In the genomic region with DNA sequence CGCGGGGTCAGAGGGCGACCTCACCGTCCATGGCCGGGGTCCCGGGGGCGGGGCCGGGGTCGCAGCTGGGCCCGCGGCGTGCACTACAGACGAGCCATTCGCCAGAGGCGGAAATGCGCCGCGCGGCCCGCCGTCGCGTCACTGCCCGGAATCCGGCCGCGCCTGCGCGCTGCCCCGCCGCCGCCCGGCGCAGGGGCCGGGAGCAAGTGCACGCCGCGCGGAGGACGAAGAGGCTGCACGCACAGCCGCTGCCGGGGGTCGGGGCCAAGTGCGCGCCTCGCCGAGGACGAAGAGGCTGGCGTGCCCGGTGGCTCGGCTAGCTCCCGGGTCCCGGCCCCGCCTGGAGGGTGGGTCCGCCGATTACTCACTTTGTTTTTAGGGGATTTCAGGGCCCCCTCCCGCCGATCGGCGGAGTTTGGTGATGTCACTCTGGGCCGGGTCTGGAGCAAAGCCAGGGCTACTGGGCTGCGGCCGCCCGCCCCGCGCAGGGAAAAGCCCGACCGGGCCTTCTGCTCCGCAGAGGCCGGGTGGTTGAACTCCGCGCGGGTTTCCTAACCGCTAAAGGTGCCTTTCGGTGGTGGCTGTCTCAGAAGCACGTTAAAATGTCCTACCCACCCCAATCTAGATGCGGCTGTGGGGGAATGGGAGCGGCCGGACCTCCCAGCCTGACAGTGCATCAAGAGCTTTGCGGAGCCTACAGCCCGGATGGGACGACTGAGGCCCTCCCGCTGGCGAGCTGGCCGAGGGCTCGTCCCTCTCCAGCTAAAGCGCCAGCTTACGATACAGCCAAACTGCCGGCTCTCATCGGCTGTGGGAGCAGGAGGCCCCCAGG, we compare ENCODE assay signal across 1 cellular context.
TF ChIP-seq lines count a peak whose summit lies in the region.

A gene (minus strand): TSS at position 115 of the 832 bp plus-strand sequence. CDS start 84 bp downstream, at position 31.

TF ChIP-seq in K562, 482 proteins besides CTCF, POLR2A, EP300 and RAD21 (continued from another document and continues in another):
- no peak for TF ChIP-seq MAFG (tag; conservative IDR thresholded peaks at IDR 0.05)
- TF ChIP-seq FUS (optimal IDR thresholded peaks at IDR 0.05; ENCODE audit: low read depth, low read length), result peak; percentile 72
- TF ChIP-seq, protein P1, sequence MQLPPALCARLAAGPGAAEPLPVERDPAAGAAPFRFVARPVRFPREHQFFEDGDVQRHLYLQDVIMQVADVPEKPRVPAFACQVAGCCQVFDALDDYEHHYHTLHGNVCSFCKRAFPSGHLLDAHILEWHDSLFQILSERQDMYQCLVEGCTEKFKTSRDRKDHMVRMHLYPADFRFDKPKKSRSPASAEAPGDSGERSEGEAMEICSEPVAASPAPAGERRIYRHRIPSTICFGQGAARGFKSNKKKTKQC (CRISPR knock-in tag; IDR thresholded peaks at IDR 0.05), result no peak; the same call in 1 of the 2 replicates
- TF ChIP-seq PHF20 (IDR thresholded peaks at IDR 0.05; ENCODE audit: partially characterized antibody), result peak; percentile 47
- TF ChIP-seq, protein P2, sequence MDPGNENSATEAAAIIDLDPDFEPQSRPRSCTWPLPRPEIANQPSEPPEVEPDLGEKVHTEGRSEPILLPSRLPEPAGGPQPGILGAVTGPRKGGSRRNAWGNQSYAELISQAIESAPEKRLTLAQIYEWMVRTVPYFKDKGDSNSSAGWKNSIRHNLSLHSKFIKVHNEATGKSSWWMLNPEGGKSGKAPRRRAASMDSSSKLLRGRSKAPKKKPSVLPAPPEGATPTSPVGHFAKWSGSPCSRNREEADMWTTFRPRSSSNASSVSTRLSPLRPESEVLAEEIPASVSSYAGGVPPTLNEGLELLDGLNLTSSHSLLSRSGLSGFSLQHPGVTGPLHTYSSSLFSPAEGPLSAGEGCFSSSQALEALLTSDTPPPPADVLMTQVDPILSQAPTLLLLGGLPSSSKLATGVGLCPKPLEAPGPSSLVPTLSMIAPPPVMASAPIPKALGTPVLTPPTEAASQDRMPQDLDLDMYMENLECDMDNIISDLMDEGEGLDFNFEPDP (CRISPR knock-in tag; IDR thresholded peaks at IDR 0.05), result no peak
- peak; percentile 68 for TF ChIP-seq POLR2AphosphoS5 (IDR thresholded peaks at IDR 0.05; ENCODE audit: control insufficient read depth, insufficient read depth, low read depth, low read length)
- TF ChIP-seq EWSR1 (IDR thresholded peaks at IDR 0.05; ENCODE audit: borderline replicate concordance, low read depth, partially characterized antibody), result no peak
- TF ChIP-seq, protein P3, sequence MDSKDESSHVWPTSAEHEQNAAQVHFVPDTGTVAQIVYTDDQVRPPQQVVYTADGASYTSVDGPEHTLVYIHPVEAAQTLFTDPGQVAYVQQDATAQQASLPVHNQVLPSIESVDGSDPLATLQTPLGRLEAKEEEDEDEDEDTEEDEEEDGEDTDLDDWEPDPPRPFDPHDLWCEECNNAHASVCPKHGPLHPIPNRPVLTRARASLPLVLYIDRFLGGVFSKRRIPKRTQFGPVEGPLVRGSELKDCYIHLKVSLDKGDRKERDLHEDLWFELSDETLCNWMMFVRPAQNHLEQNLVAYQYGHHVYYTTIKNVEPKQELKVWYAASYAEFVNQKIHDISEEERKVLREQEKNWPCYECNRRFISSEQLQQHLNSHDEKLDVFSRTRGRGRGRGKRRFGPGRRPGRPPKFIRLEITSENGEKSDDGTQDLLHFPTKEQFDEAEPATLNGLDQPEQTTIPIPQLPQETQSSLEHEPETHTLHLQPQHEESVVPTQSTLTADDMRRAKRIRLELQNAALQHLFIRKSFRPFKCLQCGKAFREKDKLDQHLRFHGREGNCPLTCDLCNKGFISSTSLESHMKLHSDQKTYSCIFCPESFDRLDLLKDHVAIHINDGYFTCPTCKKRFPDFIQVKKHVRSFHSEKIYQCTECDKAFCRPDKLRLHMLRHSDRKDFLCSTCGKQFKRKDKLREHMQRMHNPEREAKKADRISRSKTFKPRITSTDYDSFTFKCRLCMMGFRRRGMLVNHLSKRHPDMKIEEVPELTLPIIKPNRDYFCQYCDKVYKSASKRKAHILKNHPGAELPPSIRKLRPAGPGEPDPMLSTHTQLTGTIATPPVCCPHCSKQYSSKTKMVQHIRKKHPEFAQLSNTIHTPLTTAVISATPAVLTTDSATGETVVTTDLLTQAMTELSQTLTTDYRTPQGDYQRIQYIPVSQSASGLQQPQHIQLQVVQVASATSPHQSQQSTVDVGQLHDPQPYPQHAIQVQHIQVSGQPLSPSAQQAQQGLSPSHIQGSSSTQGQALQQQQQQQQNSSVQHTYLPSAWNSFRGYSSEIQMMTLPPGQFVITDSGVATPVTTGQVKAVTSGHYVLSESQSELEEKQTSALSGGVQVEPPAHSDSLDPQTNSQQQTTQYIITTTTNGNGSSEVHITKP (IDR thresholded peaks at IDR 0.05; ENCODE audit: partially characterized antibody), result peak; percentile 92
- no peak for TF ChIP-seq ZNF830 (CRISPR knock-in tag; IDR thresholded peaks at IDR 0.05)
- no peak for TF ChIP-seq SRSF9 (IDR thresholded peaks at IDR 0.05; ENCODE audit: borderline replicate concordance, low read depth, low read length)
- TF ChIP-seq NEUROD1 (IDR thresholded peaks at IDR 0.05; ENCODE audit: borderline replicate concordance, low read depth, low read length, partially characterized antibody), result peak; percentile 77
- TF ChIP-seq HNRNPLL (IDR thresholded peaks at IDR 0.05; ENCODE audit: low read depth, low read length, poor library complexity, severe bottlenecking), result peak; percentile 67
- TF ChIP-seq ELF1 (tag; IDR thresholded peaks at IDR 0.05), result peak; percentile 91
- TF ChIP-seq ETV5 (CRISPR knock-in tag; IDR thresholded peaks at IDR 0.05; ENCODE audit: low read depth), result no peak
- TF ChIP-seq IRF2 (CRISPR knock-in tag; IDR thresholded peaks at IDR 0.05), result no peak
- TF ChIP-seq NELFE (IDR thresholded peaks at IDR 0.05; ENCODE audit: insufficient read depth, insufficient read length), result no peak
- TF ChIP-seq ZNF780A (CRISPR knock-in tag; IDR thresholded peaks at IDR 0.05), result no peak
- TF ChIP-seq, protein P4, sequence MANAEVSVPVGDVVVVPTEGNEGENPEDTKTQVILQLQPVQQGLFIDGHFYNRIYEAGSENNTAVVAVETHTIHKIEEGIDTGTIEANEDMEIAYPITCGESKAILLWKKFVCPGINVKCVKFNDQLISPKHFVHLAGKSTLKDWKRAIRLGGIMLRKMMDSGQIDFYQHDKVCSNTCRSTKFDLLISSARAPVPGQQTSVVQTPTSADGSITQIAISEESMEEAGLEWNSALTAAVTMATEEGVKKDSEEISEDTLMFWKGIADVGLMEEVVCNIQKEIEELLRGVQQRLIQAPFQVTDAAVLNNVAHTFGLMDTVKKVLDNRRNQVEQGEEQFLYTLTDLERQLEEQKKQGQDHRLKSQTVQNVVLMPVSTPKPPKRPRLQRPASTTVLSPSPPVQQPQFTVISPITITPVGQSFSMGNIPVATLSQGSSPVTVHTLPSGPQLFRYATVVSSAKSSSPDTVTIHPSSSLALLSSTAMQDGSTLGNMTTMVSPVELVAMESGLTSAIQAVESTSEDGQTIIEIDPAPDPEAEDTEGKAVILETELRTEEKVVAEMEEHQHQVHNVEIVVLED (CRISPR knock-in tag; IDR thresholded peaks at IDR 0.05), result peak; percentile 57; the same call in 1 of the 2 replicates
- TF ChIP-seq PURB (CRISPR knock-in tag; IDR thresholded peaks at IDR 0.05; ENCODE audit: low read depth), result no peak
- TF ChIP-seq NONO (IDR thresholded peaks at IDR 0.05; ENCODE audit: low read depth in 2 of 2, low read length in 1 of 2), result peak in 1 of 2 experiments; percentile 80; a peak in 2 of 4 replicates
- peak; percentile 57; the same call in 1 of the 2 replicates for TF ChIP-seq L3MBTL2 (IDR thresholded peaks at IDR 0.05)
- no peak for TF ChIP-seq ZNF347 (CRISPR knock-in tag; IDR thresholded peaks at IDR 0.05; ENCODE audit: low read depth)
- TF ChIP-seq, protein P5, sequence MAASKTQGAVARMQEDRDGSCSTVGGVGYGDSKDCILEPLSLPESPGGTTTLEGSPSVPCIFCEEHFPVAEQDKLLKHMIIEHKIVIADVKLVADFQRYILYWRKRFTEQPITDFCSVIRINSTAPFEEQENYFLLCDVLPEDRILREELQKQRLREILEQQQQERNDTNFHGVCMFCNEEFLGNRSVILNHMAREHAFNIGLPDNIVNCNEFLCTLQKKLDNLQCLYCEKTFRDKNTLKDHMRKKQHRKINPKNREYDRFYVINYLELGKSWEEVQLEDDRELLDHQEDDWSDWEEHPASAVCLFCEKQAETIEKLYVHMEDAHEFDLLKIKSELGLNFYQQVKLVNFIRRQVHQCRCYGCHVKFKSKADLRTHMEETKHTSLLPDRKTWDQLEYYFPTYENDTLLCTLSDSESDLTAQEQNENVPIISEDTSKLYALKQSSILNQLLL (CRISPR knock-in tag; IDR thresholded peaks at IDR 0.05; ENCODE audit: borderline replicate concordance), result no peak
- TF ChIP-seq, protein P6, sequence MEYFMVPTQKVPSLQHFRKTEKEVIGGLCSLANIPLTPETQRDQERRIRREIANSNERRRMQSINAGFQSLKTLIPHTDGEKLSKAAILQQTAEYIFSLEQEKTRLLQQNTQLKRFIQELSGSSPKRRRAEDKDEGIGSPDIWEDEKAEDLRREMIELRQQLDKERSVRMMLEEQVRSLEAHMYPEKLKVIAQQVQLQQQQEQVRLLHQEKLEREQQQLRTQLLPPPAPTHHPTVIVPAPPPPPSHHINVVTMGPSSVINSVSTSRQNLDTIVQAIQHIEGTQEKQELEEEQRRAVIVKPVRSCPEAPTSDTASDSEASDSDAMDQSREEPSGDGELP (CRISPR knock-in tag; IDR thresholded peaks at IDR 0.05; ENCODE audit: borderline replicate concordance), result peak; percentile 65; the same call in 1 of the 2 replicates
- TF ChIP-seq ZKSCAN1 (IDR thresholded peaks at IDR 0.05; ENCODE audit: low read depth, low read length), result peak; percentile 64; the same call in 1 of the 2 replicates
- TF ChIP-seq, protein P7, sequence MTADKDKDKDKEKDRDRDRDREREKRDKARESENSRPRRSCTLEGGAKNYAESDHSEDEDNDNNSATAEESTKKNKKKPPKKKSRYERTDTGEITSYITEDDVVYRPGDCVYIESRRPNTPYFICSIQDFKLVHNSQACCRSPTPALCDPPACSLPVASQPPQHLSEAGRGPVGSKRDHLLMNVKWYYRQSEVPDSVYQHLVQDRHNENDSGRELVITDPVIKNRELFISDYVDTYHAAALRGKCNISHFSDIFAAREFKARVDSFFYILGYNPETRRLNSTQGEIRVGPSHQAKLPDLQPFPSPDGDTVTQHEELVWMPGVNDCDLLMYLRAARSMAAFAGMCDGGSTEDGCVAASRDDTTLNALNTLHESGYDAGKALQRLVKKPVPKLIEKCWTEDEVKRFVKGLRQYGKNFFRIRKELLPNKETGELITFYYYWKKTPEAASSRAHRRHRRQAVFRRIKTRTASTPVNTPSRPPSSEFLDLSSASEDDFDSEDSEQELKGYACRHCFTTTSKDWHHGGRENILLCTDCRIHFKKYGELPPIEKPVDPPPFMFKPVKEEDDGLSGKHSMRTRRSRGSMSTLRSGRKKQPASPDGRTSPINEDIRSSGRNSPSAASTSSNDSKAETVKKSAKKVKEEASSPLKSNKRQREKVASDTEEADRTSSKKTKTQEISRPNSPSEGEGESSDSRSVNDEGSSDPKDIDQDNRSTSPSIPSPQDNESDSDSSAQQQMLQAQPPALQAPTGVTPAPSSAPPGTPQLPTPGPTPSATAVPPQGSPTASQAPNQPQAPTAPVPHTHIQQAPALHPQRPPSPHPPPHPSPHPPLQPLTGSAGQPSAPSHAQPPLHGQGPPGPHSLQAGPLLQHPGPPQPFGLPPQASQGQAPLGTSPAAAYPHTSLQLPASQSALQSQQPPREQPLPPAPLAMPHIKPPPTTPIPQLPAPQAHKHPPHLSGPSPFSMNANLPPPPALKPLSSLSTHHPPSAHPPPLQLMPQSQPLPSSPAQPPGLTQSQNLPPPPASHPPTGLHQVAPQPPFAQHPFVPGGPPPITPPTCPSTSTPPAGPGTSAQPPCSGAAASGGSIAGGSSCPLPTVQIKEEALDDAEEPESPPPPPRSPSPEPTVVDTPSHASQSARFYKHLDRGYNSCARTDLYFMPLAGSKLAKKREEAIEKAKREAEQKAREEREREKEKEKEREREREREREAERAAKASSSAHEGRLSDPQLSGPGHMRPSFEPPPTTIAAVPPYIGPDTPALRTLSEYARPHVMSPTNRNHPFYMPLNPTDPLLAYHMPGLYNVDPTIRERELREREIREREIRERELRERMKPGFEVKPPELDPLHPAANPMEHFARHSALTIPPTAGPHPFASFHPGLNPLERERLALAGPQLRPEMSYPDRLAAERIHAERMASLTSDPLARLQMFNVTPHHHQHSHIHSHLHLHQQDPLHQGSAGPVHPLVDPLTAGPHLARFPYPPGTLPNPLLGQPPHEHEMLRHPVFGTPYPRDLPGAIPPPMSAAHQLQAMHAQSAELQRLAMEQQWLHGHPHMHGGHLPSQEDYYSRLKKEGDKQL (CRISPR knock-in tag; IDR thresholded peaks at IDR 0.05; ENCODE audit: borderline replicate concordance), result no peak
- TF ChIP-seq, protein P8, sequence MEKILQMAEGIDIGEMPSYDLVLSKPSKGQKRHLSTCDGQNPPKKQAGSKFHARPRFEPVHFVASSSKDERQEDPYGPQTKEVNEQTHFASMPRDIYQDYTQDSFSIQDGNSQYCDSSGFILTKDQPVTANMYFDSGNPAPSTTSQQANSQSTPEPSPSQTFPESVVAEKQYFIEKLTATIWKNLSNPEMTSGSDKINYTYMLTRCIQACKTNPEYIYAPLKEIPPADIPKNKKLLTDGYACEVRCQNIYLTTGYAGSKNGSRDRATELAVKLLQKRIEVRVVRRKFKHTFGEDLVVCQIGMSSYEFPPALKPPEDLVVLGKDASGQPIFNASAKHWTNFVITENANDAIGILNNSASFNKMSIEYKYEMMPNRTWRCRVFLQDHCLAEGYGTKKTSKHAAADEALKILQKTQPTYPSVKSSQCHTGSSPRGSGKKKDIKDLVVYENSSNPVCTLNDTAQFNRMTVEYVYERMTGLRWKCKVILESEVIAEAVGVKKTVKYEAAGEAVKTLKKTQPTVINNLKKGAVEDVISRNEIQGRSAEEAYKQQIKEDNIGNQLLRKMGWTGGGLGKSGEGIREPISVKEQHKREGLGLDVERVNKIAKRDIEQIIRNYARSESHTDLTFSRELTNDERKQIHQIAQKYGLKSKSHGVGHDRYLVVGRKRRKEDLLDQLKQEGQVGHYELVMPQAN (IDR thresholded peaks at IDR 0.05; ENCODE audit: borderline replicate concordance), result peak; percentile 68; the same call in 1 of the 2 replicates
- TF ChIP-seq ZNF766 (CRISPR knock-in tag; conservative IDR thresholded peaks at IDR 0.05), result 0 out of 2 replicates have a peak, but pooled peaks have one; percentile 49
- TF ChIP-seq CCNT2 (IDR thresholded peaks at IDR 0.05; ENCODE audit: borderline replicate concordance, extremely low read depth, insufficient read length, low read depth, low read length), result peak; percentile 92
- TF ChIP-seq ETV6 (IDR thresholded peaks at IDR 0.05; ENCODE audit: borderline replicate concordance in 1 of 2, low read depth in 2 of 2, low read length in 1 of 2), result no peak
- no peak for TF ChIP-seq ETV6 (CRISPR knock-in tag; IDR thresholded peaks at IDR 0.05; ENCODE audit: borderline replicate concordance)
- no peak for TF ChIP-seq U2AF1 (optimal IDR thresholded peaks at IDR 0.05; ENCODE audit: low read depth, low read length)
- TF ChIP-seq CHD2 (IDR thresholded peaks at IDR 0.05; ENCODE audit: low read depth, low read length), result no peak
- no peak for TF ChIP-seq HNRNPUL1 (IDR thresholded peaks at IDR 0.05; ENCODE audit: low read length)
- TF ChIP-seq SIN3B (IDR thresholded peaks at IDR 0.05; ENCODE audit: low read depth), result peak; percentile 79
- TF ChIP-seq NFRKB (IDR thresholded peaks at IDR 0.05; ENCODE audit: low read depth), result no peak
- peak; percentile 80 for TF ChIP-seq ZBTB17 (CRISPR knock-in tag; IDR thresholded peaks at IDR 0.05)
